ENCODE assay signal across 13 cellular contexts in the genomic region with DNA sequence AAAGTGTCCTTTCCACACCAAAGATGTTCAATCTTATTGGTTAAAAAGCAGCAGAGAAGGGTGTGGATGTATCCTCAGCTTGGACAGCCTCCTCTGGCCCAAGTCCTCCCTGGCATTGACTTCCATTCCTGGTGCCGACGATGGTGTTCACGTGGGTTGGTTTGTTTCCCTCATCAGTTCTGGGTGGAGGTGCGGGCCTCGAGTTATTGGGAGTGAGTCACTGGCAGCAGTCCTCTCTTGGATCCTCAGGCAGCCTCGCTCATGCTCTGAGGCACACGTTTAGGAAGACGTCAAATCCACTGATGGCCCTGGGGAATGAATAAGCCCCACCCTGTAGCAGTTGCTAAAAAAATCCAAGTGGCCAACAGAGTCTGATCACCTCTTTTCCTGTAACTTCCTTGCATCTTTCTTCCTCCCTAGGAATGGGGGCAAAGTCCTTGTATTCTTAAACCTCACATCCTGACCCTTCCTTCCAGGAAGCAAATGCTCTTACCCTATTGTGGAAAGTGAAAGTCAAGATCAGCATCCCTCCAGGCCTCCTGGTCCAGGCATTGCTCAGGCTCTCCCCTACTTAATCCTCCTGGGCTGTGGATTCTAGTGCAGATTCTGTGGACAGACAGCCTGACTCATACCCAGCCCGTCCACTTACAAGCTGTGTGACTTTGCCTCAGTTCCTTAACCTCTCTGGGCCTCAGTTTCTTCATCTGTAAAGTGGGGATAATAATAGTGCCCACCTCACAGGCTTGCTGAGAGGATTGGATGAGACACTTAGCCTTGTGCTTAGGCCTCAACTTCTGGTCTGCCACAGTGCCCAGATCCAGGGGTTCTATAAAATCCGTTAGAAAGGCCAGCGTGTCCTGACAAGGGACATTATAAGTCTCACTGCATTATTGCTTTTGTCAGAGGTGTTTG.
DNase-seq lines count a peak whose midpoint lies in the region; ATAC-seq, FAIRE-seq and TF ChIP-seq lines count a peak whose summit lies in the region.
"Had no signal": no experiment of that assay in that cellular context is flagged by ENCODE, and none has a peak within 500 bp of the region (broad histone marks: within the 10 kb centered on the region; RNA-seq: fewer than 3 reads in every experiment).

No MANE protein-coding gene starts in this region.

- H3K9ac ChIP-seq in HepG2 (ENCODE audit: insufficient read depth, low read depth, low read length): no peak overlapping the region

- no peak overlapping the region for H3K4me2 ChIP-seq in HepG2 (ENCODE audit: low read depth, low read length)

- no peaks in the 10 kb centered on the region for H3K4me1 Mint-ChIP-seq in stimulated activated naive CD8-positive, alpha-beta T cell treated with anti-CD3 and anti-CD28 coated beads, Interleukin-15, amount 100 ng/mL, for 72 hours

- DNase-seq in HepG2 (ENCODE audit: low spot score) (no peak), right lobe of liver (no peak), fibroblast of gingiva (ENCODE audit: low read depth) (peak; percentile 69), lung (ENCODE audit: low spot score) (no peak), aorta (peak; percentile 83 to 87), NCI-H226 (no peak)
- DNase-seq in activated CD4-positive, alpha-beta T cell treated with anti-CD3 and anti-CD28 coated beads for 48 hours: no peak
- DNase-seq in stimulated activated naive CD8-positive, alpha-beta T cell treated with anti-CD3 and anti-CD28 coated beads, Interleukin-15, amount 100 ng/mL, for 72 hours: no peak
- DNase-seq: ACHN; NCI-H1436; stimulated activated naive CD8-positive, alpha-beta T cell treated with anti-CD3 and anti-CD28 coated beads, Interleukin-15, Interleukin-2, amounts not matched to agents 100 U/mL and 50 U/mL, for 24 hours had no signal

- TF ChIP-seq EP300 in HepG2 (IDR thresholded peaks at IDR 0.05; ENCODE audit: low read depth in 2 of 2, low read length in 2 of 2) (no peak), HepG2 (CRISPR knock-in tag; IDR thresholded peaks at IDR 0.05; ENCODE audit: borderline replicate concordance) (no peak)

- H3K79me2 ChIP-seq in HepG2 (ENCODE audit: insufficient read depth, low read length): no peaks in the 10 kb centered on the region

- FAIRE-seq in HepG2 (lab: Jason Lieb, UNC): no peak

- no peak overlapping the region for H2AFZ ChIP-seq in HepG2 (ENCODE audit: low read length)

- no peak for TF ChIP-seq CTCF in HepG2 (CRISPR knock-in tag; IDR thresholded peaks at IDR 0.05)
- no peak for TF ChIP-seq CTCF in right lobe of liver (IDR thresholded peaks at IDR 0.05)
- TF ChIP-seq CTCF in lung (IDR thresholded peaks at IDR 0.05; ENCODE audit: control extremely low read depth, extremely low read depth): no peak

- H3K4me3 ChIP-seq in HepG2 (replicated peaks in 1 of 3; ENCODE audit: insufficient read depth in 1 of 3, low read depth in 2 of 3, low read length in 3 of 3) (no peak overlapping the region), right lobe of liver (no peak overlapping the region), lung (no peak overlapping the region), aorta (ENCODE audit: low read length in 2 of 2) (no peak overlapping the region)

- intact Hi-C loops in HepG2 (cut with micrococcal nuclease; ENCODE audit: unreplicated experiment): no loop called here
- intact Hi-C loops in right lobe of liver (cut with DNase I): no loop called here
- intact Hi-C loops in aorta (cut with DNase I): no loop called here

- peaks cover 8% of the 10 kb centered on the region for H3K27me3 Mint-ChIP-seq in stimulated activated naive CD8-positive, alpha-beta T cell treated with anti-CD3 and anti-CD28 coated beads, Interleukin-15, amount 100 ng/mL, for 72 hours

- H3K36me3 ChIP-seq in HepG2 (replicated peaks in 1 of 2; ENCODE audit: control insufficient read depth in 1 of 2, insufficient read depth in 2 of 2, low read length in 2 of 2): no peaks in the 10 kb centered on the region
- H3K36me3 ChIP-seq in right lobe of liver: no peaks in the 10 kb centered on the region
- H3K36me3 ChIP-seq in lung (ENCODE audit: control insufficient read depth in 2 of 2, insufficient read depth in 2 of 2, low read length in 2 of 2): no peaks in the 10 kb centered on the region
- no peaks in the 10 kb centered on the region for H3K36me3 ChIP-seq in aorta (ENCODE audit: control insufficient read depth in 1 of 2, insufficient read depth in 2 of 2, low read length in 1 of 2)

- H3K4me1 ChIP-seq in HepG2 (ENCODE audit: insufficient read depth, low read length): no peaks in the 10 kb centered on the region
- H3K4me1 ChIP-seq in right lobe of liver: no peaks in the 10 kb centered on the region
- H3K4me1 ChIP-seq in lung (ENCODE audit: control insufficient read depth in 2 of 2, insufficient read depth in 2 of 2, low read length in 2 of 2): peaks cover 0 to 4% of the 10 kb centered on the region in 2 donors
- H3K4me1 ChIP-seq in aorta (ENCODE audit: control insufficient read depth in 1 of 2, insufficient read depth in 2 of 2, low read length in 2 of 2): no peaks in the 10 kb centered on the region

- in situ Hi-C loops in HepG2 (cut with HindIII; ENCODE audit: extremely low pct_ligation_motif_present, low pct_unique_long_range_greater_than_20kb): no loop called here

- no TSS peak for BruUV-seq in HepG2 (replicated peaks; lab: Mats Ljungman, UMichigan)

- H3K27me3 ChIP-seq in HepG2 (ENCODE audit: control insufficient read depth in 1 of 2, insufficient read depth in 2 of 2, low read length in 2 of 2) (peaks cover 0 to 6% of the 10 kb centered on the region in 2 experiments; a peak in 1 of 5 replicates), right lobe of liver (no peaks in the 10 kb centered on the region), lung (ENCODE audit: control insufficient read depth, insufficient read depth) (no peaks in the 10 kb centered on the region), aorta (ENCODE audit: control insufficient read depth in 1 of 2, insufficient read depth in 2 of 2, low read length in 1 of 2) (no peaks in the 10 kb centered on the region)

- WGBS in HepG2 (ENCODE audit: low lambda C conversion rate): 21% methylated on average over 6 of the region's 11 CpGs
- WGBS in right lobe of liver (ENCODE audit: insufficient coverage, low coverage, low lambda C conversion rate, missing lambda C conversion rate): 88% methylated on average over 6 of the region's 11 CpGs
- 91 to 92% methylated on average over 11 of the region's 11 CpGs for WGBS in lung, 2 donors
- WGBS in aorta, 2 donors: 48 to 51% methylated on average over 11 of the region's 11 CpGs

- H3K9me3 ChIP-seq in HepG2 (ENCODE audit: low read length): no peaks in the 10 kb centered on the region
- no peaks in the 10 kb centered on the region for H3K9me3 ChIP-seq in right lobe of liver
- peaks cover 0 to 1% of the 10 kb centered on the region in 2 donors for H3K9me3 ChIP-seq in lung (ENCODE audit: control insufficient read depth in 2 of 2, insufficient read depth in 1 of 2, low read length in 1 of 2)
- no peaks in the 10 kb centered on the region for H3K9me3 ChIP-seq in aorta (ENCODE audit: control insufficient read depth, low read length)

- no peak overlapping the region for H3K27ac ChIP-seq in HepG2 (ENCODE audit: extremely low read length, insufficient read depth, low read length)
- H3K27ac ChIP-seq in right lobe of liver: no peak overlapping the region
- H3K27ac ChIP-seq in lung (ENCODE audit: low read depth in 1 of 2, low read length in 1 of 2): no peak overlapping the region
- peak overlapping the region; percentile 37 to 72 for H3K27ac ChIP-seq in aorta (ENCODE audit: low read depth in 1 of 2, low read length in 2 of 2)
- H3K27ac ChIP-seq: HL-60 had no signal

- H3K9me3 Mint-ChIP-seq in stimulated activated naive CD8-positive, alpha-beta T cell treated with anti-CD3 and anti-CD28 coated beads, Interleukin-15, amount 100 ng/mL, for 72 hours: no peaks in the 10 kb centered on the region
- H3K9me3 Mint-ChIP-seq: T-helper 2 cell treated with Interferon-gamma antibody and Interleukin-4, amounts not matched to agents 5 μg/mL and 100 μg/mL, for 36 hours had no signal

- H3K27ac Mint-ChIP-seq in stimulated activated naive CD8-positive, alpha-beta T cell treated with anti-CD3 and anti-CD28 coated beads, Interleukin-15, amount 100 ng/mL, for 72 hours: no peak overlapping the region
- H3K27ac Mint-ChIP-seq: T-helper 2 cell treated with Interferon-gamma antibody and Interleukin-4, amounts not matched to agents 5 μg/mL and 100 μg/mL, for 36 hours had no signal

- ATAC-seq in HepG2: no peak
- no peak for ATAC-seq in right lobe of liver
- peak; percentile 16 for ATAC-seq in lung (ENCODE audit: insufficient read depth, low FRiP score)
- ATAC-seq in aorta (ENCODE audit: low FRiP score): peak; percentile 95
- ATAC-seq in stimulated activated naive CD8-positive, alpha-beta T cell treated with anti-CD3 and anti-CD28 coated beads, Interleukin-15, amount 100 ng/mL, for 72 hours: no peak
- ATAC-seq: stimulated activated naive CD8-positive, alpha-beta T cell treated with anti-CD3 and anti-CD28 coated beads, Interleukin-15, Interleukin-2, amounts not matched to agents 100 U/mL and 50 U/mL, for 24 hours had no signal

- no peaks in the 10 kb centered on the region for H4K20me1 ChIP-seq in HepG2 (ENCODE audit: insufficient read depth, low read length)

- TF ChIP-seq POLR2A in HepG2 (IDR thresholded peaks at IDR 0.05; ENCODE audit: insufficient read depth in 1 of 2, low read depth in 2 of 2, low read length in 2 of 2) (no peak), right lobe of liver (IDR thresholded peaks at IDR 0.05) (no peak)

- no peak overlapping the region for H3K4me3 Mint-ChIP-seq in stimulated activated naive CD8-positive, alpha-beta T cell treated with anti-CD3 and anti-CD28 coated beads, Interleukin-15, amount 100 ng/mL, for 72 hours
- H3K4me3 Mint-ChIP-seq: T-helper 2 cell treated with Interferon-gamma antibody and Interleukin-4, amounts not matched to agents 5 μg/mL and 100 μg/mL, for 36 hours had no signal

- TF ChIP-seq RAD21 in HepG2 (CRISPR knock-in tag; IDR thresholded peaks at IDR 0.05): no peak

- CTCF ChIA-PET in HepG2 (lab: Yijun Ruan, JAX; ENCODE audit: low intra/inter-chr PET ratio, low total read pairs): no interaction called here

- POLR2A ChIA-PET in HepG2 (lab: Yijun Ruan, JAX): no interaction called here

TF ChIP-seq in HepG2, 621 proteins besides CTCF, POLR2A, EP300 and RAD21:
- TF ChIP-seq CEBPG (CRISPR knock-in tag; IDR thresholded peaks at IDR 0.05): no peak
- peak; percentile 57; the same call in 1 of the 2 replicates for TF ChIP-seq ZMYM3 (CRISPR knock-in tag; IDR thresholded peaks at IDR 0.05)
- TF ChIP-seq ZNF768 (CRISPR knock-in tag; IDR thresholded peaks at IDR 0.05): peak; percentile 82
- TF ChIP-seq ZNF431 (CRISPR knock-in tag; IDR thresholded peaks at IDR 0.05; ENCODE audit: borderline replicate concordance, low read depth): no peak
- no peak for TF ChIP-seq TOE1 (CRISPR knock-in tag; IDR thresholded peaks at IDR 0.05)
- no peak for TF ChIP-seq NFRKB (IDR thresholded peaks at IDR 0.05)
- no peak for TF ChIP-seq ZNF441 (CRISPR knock-in tag; IDR thresholded peaks at IDR 0.05; ENCODE audit: borderline replicate concordance)
- TF ChIP-seq NR1H2 (CRISPR knock-in tag; IDR thresholded peaks at IDR 0.05; ENCODE audit: borderline replicate concordance, low read depth): no peak
- TF ChIP-seq AGO1 (IDR thresholded peaks at IDR 0.05; ENCODE audit: low read depth, low read length, poor library complexity, severe bottlenecking): no peak
TF ChIP-seq in HepG2: peak in this region for 2.

Comparison
In these comparisons a context has a peak if more than half of its experiments do, and no peak if none do; other contexts are left out.
1. ATAC-seq: peak in lung (single experiment) and aorta (single experiment); none in HepG2 (single experiment), right lobe of liver (0 of 4) and stimulated activated naive CD8-positive, alpha-beta T cell treated with anti-CD3 and anti-CD28 coated beads, Interleukin-15, amount 100 ng/mL, for 72 hours (single experiment).
2. DNase-seq: peak in fibroblast of gingiva (single experiment) and aorta (2 of 2); none in HepG2 (single experiment), right lobe of liver (0 of 3), lung (single experiment), activated CD4-positive, alpha-beta T cell treated with anti-CD3 and anti-CD28 coated beads for 48 hours (single experiment), NCI-H226 (single experiment) and stimulated activated naive CD8-positive, alpha-beta T cell treated with anti-CD3 and anti-CD28 coated beads, Interleukin-15, amount 100 ng/mL, for 72 hours (0 of 2).
3. H3K27ac ChIP-seq: peak in aorta (2 of 2); none in HepG2 (single experiment), right lobe of liver (0 of 3) and lung (0 of 2).